In genomic region chr20:43508106-43508505, GRCh38 we compare ENCODE assay signal across 8 cellular contexts. TPM values are rescaled to one million over a fixed set of nuclear protein-coding genes. Genes with fewer than 3 reads are reported as not detected.
A peak's percentile ranks its signal among the peaks of the same experiment; 100 is the strongest.
DNase-seq lines count a peak whose midpoint lies in the region; ATAC-seq and TF ChIP-seq lines count a peak whose summit lies in the region.

No MANE protein-coding gene starts in this region.

- H3K4me2 ChIP-seq in GM23338 (peak overlapping the region; percentile 85), skeletal muscle satellite cell (ENCODE audit: low read length) (peak overlapping the region; percentile 85)

- H3K36me3 Mint-ChIP-seq in GM23338 (ENCODE audit: low read depth) = no peaks in the 10 kb centered on the region; the same call in 2 of the 3 replicates
- no peaks in the 10 kb centered on the region for H3K36me3 Mint-ChIP-seq in activated CD8-positive, alpha-beta T cell treated with anti-CD3 and anti-CD28 coated beads for 36 hours (ENCODE audit: low read depth)

- H3K79me2 ChIP-seq in GM23338 (replicated peaks; ENCODE audit: insufficient read depth) = no peaks in the 10 kb centered on the region

- peak overlapping the region; percentile 86 for H2AFZ ChIP-seq in GM23338

- H3K27me3 Mint-ChIP-seq in GM23338 (ENCODE audit: insufficient read depth, low read depth, poor library complexity) = peaks cover 22% of the 10 kb centered on the region
- peaks cover 35% of the 10 kb centered on the region for H3K27me3 Mint-ChIP-seq in activated CD8-positive, alpha-beta T cell treated with anti-CD3 and anti-CD28 coated beads for 36 hours

- in situ Hi-C loops in KBM-7 (cut with MboI; ENCODE audit: low pct_unique_long_range_greater_than_20kb, low sequenced_read_pairs) = no loop called here

- no peaks in the 10 kb centered on the region for H3K9me2 ChIP-seq in GM23338 (ENCODE audit: insufficient read depth)

- H3K4me1 Mint-ChIP-seq in GM23338 = peaks cover 10% of the 10 kb centered on the region
- no peaks in the 10 kb centered on the region for H3K4me1 Mint-ChIP-seq in activated CD8-positive, alpha-beta T cell treated with anti-CD3 and anti-CD28 coated beads for 36 hours (ENCODE audit: low read depth)

- H3K9me3 Mint-ChIP-seq in GM23338 = no peaks in the 10 kb centered on the region; the same call in 2 of the 3 replicates
- no peaks in the 10 kb centered on the region for H3K9me3 Mint-ChIP-seq in activated CD8-positive, alpha-beta T cell treated with anti-CD3 and anti-CD28 coated beads for 36 hours

- no peak overlapping the region for H3K27ac ChIP-seq in GM23338 (ENCODE audit: low read depth)
- H3K27ac ChIP-seq in right cardiac atrium (ENCODE audit: low read length) = no peak overlapping the region

- no peak overlapping the region for H3K27ac Mint-ChIP-seq in GM23338
- no peak overlapping the region for H3K27ac Mint-ChIP-seq in activated CD8-positive, alpha-beta T cell treated with anti-CD3 and anti-CD28 coated beads for 36 hours

- H3K27me3 ChIP-seq in GM23338 (ENCODE audit: insufficient read depth) (peaks cover 17% of the 10 kb centered on the region), right cardiac atrium (ENCODE audit: control insufficient read depth, insufficient read depth) (no peaks in the 10 kb centered on the region), skeletal muscle satellite cell (ENCODE audit: control insufficient read depth, insufficient read depth, low read length) (peaks cover 39% of the 10 kb centered on the region)

- CTCF ChIA-PET in activated CD8-positive, alpha-beta T cell treated with anti-CD3 and anti-CD28 coated beads for 36 hours (lab: Charles Lee) = no interaction called here

- H3K9ac ChIP-seq in skeletal muscle satellite cell (ENCODE audit: low read depth, low read length) = peak overlapping the region; percentile 59

- H3K4me3 Mint-ChIP-seq in GM23338 = peak overlapping the region; percentile 74
- H3K4me3 Mint-ChIP-seq in activated CD8-positive, alpha-beta T cell treated with anti-CD3 and anti-CD28 coated beads for 36 hours = peak overlapping the region; percentile 60

- H3F3A ChIP-seq in GM23338 (replicated peaks; ENCODE audit: low read depth) = peaks cover 3% of the 10 kb centered on the region; the same call in 1 of the 2 replicates

- peak; percentile 54 for DNase-seq in GM23338 (ENCODE audit: low spot score)
- no peak for DNase-seq in activated CD8-positive, alpha-beta T cell treated with anti-CD3 and anti-CD28 coated beads for 36 hours
- DNase-seq in right cardiac atrium = peak in 2 of 3 donors; percentile 18 to 55
- no peak for DNase-seq in KBM-7
- no peak for DNase-seq in stimulated activated CD4-positive, alpha-beta T cell treated with anti-CD3 and anti-CD28 coated beads, Interleukin-4, amount 100 ng/mL, for 1 hour
- DNase-seq in kidney glomerular epithelial cell (lab: John Stamatoyannopoulos, UW) = no peak
- DNase-seq in GM10266 (ENCODE audit: extremely low spot score) = no peak

- H4K20me1 ChIP-seq in GM23338 (replicated peaks; ENCODE audit: insufficient read depth) = no peaks in the 10 kb centered on the region

- POLR2A ChIA-PET in activated CD8-positive, alpha-beta T cell treated with anti-CD3 and anti-CD28 coated beads for 36 hours (lab: Charles Lee) = interaction anchor here (1.7 kb wide), 1 partner anchor 82 kb away, joined by 4 read pairs; the partner anchor contains the start of gene IFT52

- ATAC-seq in GM23338 (peak; percentile 47), right cardiac atrium (peak in 1 of 2 donors; percentile 34)
- ATAC-seq in activated CD8-positive, alpha-beta T cell treated with anti-CD3 and anti-CD28 coated beads for 36 hours = no peak

- TF ChIP-seq CTCF in GM23338 (conservative IDR thresholded peaks at IDR 0.05; ENCODE audit: low read depth in 2 of 2) (no peak), GM10266 (IDR thresholded peaks at IDR 0.05; ENCODE audit: control insufficient read depth, insufficient read depth, low read depth, missing control alignments) (no peak)
- no peak for TF ChIP-seq CTCF in activated CD8-positive, alpha-beta T cell treated with anti-CD3 and anti-CD28 coated beads for 36 hours (IDR thresholded peaks at IDR 0.05)

- H3K36me3 ChIP-seq in GM23338 (ENCODE audit: insufficient read depth) = no peaks in the 10 kb centered on the region
- no peaks in the 10 kb centered on the region for H3K36me3 ChIP-seq in skeletal muscle satellite cell (ENCODE audit: insufficient read depth, low read length)

- H3K4me1 ChIP-seq in GM23338 (ENCODE audit: insufficient read depth) = no peaks in the 10 kb centered on the region
- no peaks in the 10 kb centered on the region for H3K4me1 ChIP-seq in right cardiac atrium (ENCODE audit: control insufficient read depth, insufficient read depth, low read length)
- peaks cover 8% of the 10 kb centered on the region for H3K4me1 ChIP-seq in skeletal muscle satellite cell (ENCODE audit: control insufficient read depth, insufficient read depth, low read length)

- WGBS in right cardiac atrium = 10% methylated on average over 22 of the region's 22 CpGs

- H3K4me3 ChIP-seq in GM23338 (peak overlapping the region; percentile 77), right cardiac atrium (ENCODE audit: low read length) (peak overlapping the region; percentile 74), skeletal muscle satellite cell (ENCODE audit: low read length) (peak overlapping the region; percentile 78)

- no peaks in the 10 kb centered on the region for H3K9me3 ChIP-seq in right cardiac atrium (ENCODE audit: control insufficient read depth, low read length)
- no peaks in the 10 kb centered on the region for H3K9me3 ChIP-seq in skeletal muscle satellite cell (replicated peaks; ENCODE audit: low read length)

- intact Hi-C loops in activated CD8-positive, alpha-beta T cell treated with anti-CD3 and anti-CD28 coated beads for 36 hours (cut with micrococcal nuclease) = no loop called here
- intact Hi-C loops in right cardiac atrium (cut with DNase I) = no loop called here

TF ChIP-seq in GM23338, 12 proteins besides CTCF, POLR2A, EP300 and RAD21 (continues in another document):
- no peak for TF ChIP-seq NANOG (IDR thresholded peaks at IDR 0.05; ENCODE audit: borderline replicate concordance)
- no peak for TF ChIP-seq EZH2 (IDR thresholded peaks at IDR 0.05; ENCODE audit: low read depth, unreplicated experiment)
- TF ChIP-seq JUNB (IDR thresholded peaks at IDR 0.05; ENCODE audit: unreplicated experiment) = no peak
- TF ChIP-seq CREB1 (CRISPR knock-in tag; IDR thresholded peaks at IDR 0.05; ENCODE audit: low read depth) = no peak
- TF ChIP-seq POLR2AphosphoS5 (IDR thresholded peaks at IDR 0.05; ENCODE audit: low read depth) = no peak
- TF ChIP-seq EZH2phosphoT487 (IDR thresholded peaks at IDR 0.05; ENCODE audit: unreplicated experiment) = no peak
- TF ChIP-seq ETS1 (IDR thresholded peaks at IDR 0.05) = no peak
- TF ChIP-seq ZNF331 (CRISPR knock-in tag; IDR thresholded peaks at IDR 0.05; ENCODE audit: low read depth) = no peak

RNA-seq across cellular contexts. Expression of gene L3MBTL1, which starts 0.6 kb away (rescaled TPM):
- 17.4 and 33.6 TPM in 2 replicates for total RNA-seq in GM23338 (2014; rRNA removed; shearing (Covaris generic))
- polyA plus RNA-seq in GM23338 (2016; fragmentation: Nextera tagmentation; extraction: Ambion mirVana) (6.1 and 6.5 TPM in 2 replicates), right cardiac atrium (4.4 TPM)
- total RNA-seq in activated CD8-positive, alpha-beta T cell treated with anti-CD3 and anti-CD28 coated beads for 36 hours = 1 to 10 TPM; 7.0 to 7.3 TPM
- 1 to 10 TPM; 5.0 to 6.1 (median 6.1) TPM for total RNA-seq in right cardiac atrium
- total RNA-seq in skeletal muscle satellite cell (2012; rRNA removed) = 4.8 and 9.9 TPM in 2 replicates

RNA-seq across cellular contexts. Expression of gene SRSF6, which starts 50.4 kb away (rescaled TPM):
- total RNA-seq in GM23338 (2014; rRNA removed; shearing (Covaris generic)) = 61.5 and 62.3 TPM in 2 replicates
- polyA plus RNA-seq in GM23338 (2016; fragmentation: Nextera tagmentation; extraction: Ambion mirVana) (49.4 and 60.1 TPM in 2 replicates), right cardiac atrium (50.8 TPM)
- total RNA-seq in activated CD8-positive, alpha-beta T cell treated with anti-CD3 and anti-CD28 coated beads for 36 hours = 100 to 1,000 TPM; 112 to 114 TPM
- 10 to 100 TPM; 64.4 to 80.6 (median 73.5) TPM for total RNA-seq in right cardiac atrium
- total RNA-seq in skeletal muscle satellite cell (2012; rRNA removed) = 43.9 and 46.1 TPM in 2 replicates

RNA-seq across cellular contexts. Expression of gene SGK2, which starts 50.7 kb away (rescaled TPM):
- 0.08 and 0.42 TPM in 2 replicates for total RNA-seq in GM23338 (2014; rRNA removed; shearing (Covaris generic))
- polyA plus RNA-seq in GM23338 (2016; fragmentation: Nextera tagmentation; extraction: Ambion mirVana) = 0.12 TPM in 1 of 2 replicates, not detected in the other
- total RNA-seq in activated CD8-positive, alpha-beta T cell treated with anti-CD3 and anti-CD28 coated beads for 36 hours = under 1 TPM; 0.16 to 0.50 TPM
- total RNA-seq in right cardiac atrium = 1 to 10 TPM in 1 of 4 donors, under 1 TPM in 2, not detected in 1; 0.21 to 2.9 (median 0.23) TPM
- polyA plus RNA-seq in right cardiac atrium = 3.6 TPM
- total RNA-seq in skeletal muscle satellite cell (2012; rRNA removed) = not detected in 2 replicates

Comparison
In these comparisons a context has a peak if more than half of its experiments do, and no peak if none do; other contexts are left out.
1. DNase-seq: peak in GM23338 (single experiment) and right cardiac atrium (2 of 3); none in activated CD8-positive, alpha-beta T cell treated with anti-CD3 and anti-CD28 coated beads for 36 hours (single experiment), KBM-7 (single experiment), stimulated activated CD4-positive, alpha-beta T cell treated with anti-CD3 and anti-CD28 coated beads, Interleukin-4, amount 100 ng/mL, for 1 hour (single experiment), kidney glomerular epithelial cell (single experiment) and GM10266 (single experiment).
2. Peak in every context shown above with its lines, with median percentiles within 50 percentile points of each other: H3K4me3 ChIP-seq.